19 cellular contexts compared by ENCODE assay signal in the genomic region with DNA sequence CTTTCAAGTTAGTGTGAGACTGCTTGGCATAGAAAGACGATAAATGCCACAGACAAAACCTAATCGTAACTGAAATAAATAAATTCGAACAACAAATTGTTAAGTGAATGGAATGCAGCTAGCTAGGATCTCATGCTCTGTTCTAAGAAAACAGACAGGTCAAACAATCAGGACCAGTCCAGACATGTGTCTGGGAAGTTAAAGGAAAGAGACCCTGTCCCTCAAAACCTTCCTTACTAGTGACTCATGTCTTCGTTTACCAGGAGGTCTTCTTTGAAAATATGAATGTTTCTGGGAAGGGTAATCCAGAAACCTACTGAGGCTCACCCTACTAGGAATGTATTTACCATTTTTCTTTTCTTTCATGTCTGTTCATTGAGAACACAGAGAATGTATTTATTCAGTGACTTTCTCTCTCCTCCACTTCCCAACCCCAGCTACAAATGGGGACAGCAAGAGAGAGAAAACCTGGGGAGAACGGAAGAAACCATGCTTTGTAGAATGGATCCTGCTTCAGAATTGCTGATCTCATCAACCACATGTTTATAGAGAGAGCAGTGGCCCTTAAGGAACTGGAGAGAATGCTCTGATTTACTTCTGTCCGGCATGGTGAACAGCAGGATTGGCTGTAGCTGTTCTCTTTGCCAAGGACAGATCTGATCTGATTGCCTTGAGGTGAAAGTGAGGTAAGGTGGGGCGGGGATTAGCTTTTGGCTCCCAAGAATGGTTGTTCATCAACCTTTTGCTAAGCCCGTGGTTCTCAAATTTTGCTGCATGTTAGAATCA. TPM values are rescaled to one million over a fixed set of nuclear protein-coding genes. Genes with fewer than 3 reads are reported as not detected.
DNase-seq lines count a peak whose midpoint lies in the region; ATAC-seq, FAIRE-seq and TF ChIP-seq lines count a peak whose summit lies in the region.
"Had no signal": no experiment of that assay in that cellular context is flagged by ENCODE, and none has a peak within 500 bp of the region (broad histone marks: within the 10 kb centered on the region; RNA-seq: fewer than 3 reads in every experiment).

No MANE protein-coding gene starts in this region.

- WGBS in IMR-90 (ENCODE audit: extremely low coverage in 2 of 2, insufficient read length in 1 of 2), 2 experiments = 83% methylated on average over 4 of the region's 8 CpGs; no CpG with 5 or more reads in 1 of the 2 experiments
- 69% methylated on average over 8 of the region's 8 CpGs for WGBS in HepG2 (ENCODE audit: low lambda C conversion rate)
- 45% methylated on average over 8 of the region's 8 CpGs for WGBS in smooth muscle cell (ENCODE audit: low lambda C conversion rate)

- no peak for TF ChIP-seq CTCF in IMR-90 (conservative IDR thresholded peaks at IDR 0.05; ENCODE audit: low read depth, low read length)
- no peak for TF ChIP-seq CTCF in choroid plexus epithelial cell (conservative IDR thresholded peaks at IDR 0.05; ENCODE audit: low read depth, low read length)
- no peak for TF ChIP-seq CTCF in HepG2 (CRISPR knock-in tag; IDR thresholded peaks at IDR 0.05)
- TF ChIP-seq CTCF in smooth muscle cell (IDR thresholded peaks at IDR 0.05; ENCODE audit: borderline replicate concordance, insufficient read depth, poor library complexity, severe bottlenecking) = no peak
- TF ChIP-seq CTCF in GM10266 (IDR thresholded peaks at IDR 0.05; ENCODE audit: control insufficient read depth, insufficient read depth, low read depth, missing control alignments) = no peak

- POLR2A ChIA-PET in IMR-90 (lab: Charles Lee; ENCODE audit: unreplicated experiment) = no interaction called here
- POLR2A ChIA-PET in HepG2 (lab: Yijun Ruan, JAX) = interaction anchor here (0.8 to 1.3 kb wide), 4 partner anchors 13 to 86 kb away, joined by 3 to 4 read pairs (median 3); partner anchors contain the start of gene ARL4D

- no TSS peak for BruUV-seq in IMR-90 (replicated peaks; lab: Mats Ljungman, UMichigan)
- no TSS peak for BruUV-seq in HepG2 (replicated peaks; lab: Mats Ljungman, UMichigan)

- H4K91ac ChIP-seq in IMR-90 (ENCODE audit: insufficient read depth, low read depth, low read length) = peak overlapping the region; percentile 34; the same call in 1 of the 2 replicates

- 0 out of 2 replicates have a peak overlapping the region, but pooled peaks have one; percentile 1 for H3K56ac ChIP-seq in IMR-90 (ENCODE audit: extremely low read depth, insufficient read depth, low read length)

- TF ChIP-seq RAD21 in IMR-90 (IDR thresholded peaks at IDR 0.05; ENCODE audit: low read length) (no peak), HepG2 (CRISPR knock-in tag; IDR thresholded peaks at IDR 0.05) (no peak)

- peak overlapping the region in 1 of 2 experiments; percentile 37; a peak in 1 of 4 replicates for H4K8ac ChIP-seq in IMR-90 (ENCODE audit: low read depth in 2 of 2, low read length in 2 of 2)

- H3K23ac ChIP-seq in IMR-90 (ENCODE audit: low read depth, low read length) = peak overlapping the region; percentile 56; the same call in 1 of the 2 replicates

- no peak for TF ChIP-seq POLR2A in IMR-90 (IDR thresholded peaks at IDR 0.05; ENCODE audit: low read depth, low read length)
- no peak for TF ChIP-seq POLR2A in HepG2 (IDR thresholded peaks at IDR 0.05; ENCODE audit: insufficient read depth in 1 of 2, low read depth in 2 of 2, low read length in 2 of 2)

- H3K9ac ChIP-seq in IMR-90 (ENCODE audit: low read depth, low read length) = no peak overlapping the region
- H3K9ac ChIP-seq in HepG2 (ENCODE audit: insufficient read depth, low read depth, low read length) = no peak overlapping the region
- H3K9ac ChIP-seq in smooth muscle cell (ENCODE audit: low read depth) = peak overlapping the region; percentile 53
- H3K9ac ChIP-seq: BLaER1 had no signal

- H3K4me3 ChIP-seq in IMR-90 (ENCODE audit: insufficient read depth, low read depth, low read length) = no peak overlapping the region
- no peak overlapping the region for H3K4me3 ChIP-seq in choroid plexus epithelial cell (ENCODE audit: low read depth, low read length)
- H3K4me3 ChIP-seq in HepG2 (replicated peaks in 1 of 3; ENCODE audit: insufficient read depth in 1 of 3, low read depth in 2 of 3, low read length in 3 of 3) = no peak overlapping the region
- H3K4me3 ChIP-seq in smooth muscle cell = no peak overlapping the region
- H3K4me3 ChIP-seq: BLaER1, coronary artery, esophagus muscularis mucosa had no signal

- dilution Hi-C loops in IMR-90 (cut with HindIII; ENCODE audit: low sequenced_read_pairs, unreplicated experiment) = no loop called here

- H2BK5ac ChIP-seq in IMR-90 (ENCODE audit: low read depth, low read length, poor library complexity, severe bottlenecking) = peak overlapping the region; percentile 71

- peak; percentile 82 for ATAC-seq in IMR-90 (ENCODE audit: low read depth)
- no peak for ATAC-seq in HepG2
- no peak for ATAC-seq in GM21576 (IDR thresholded peaks at IDR 0.05; ENCODE audit: unreplicated experiment)
- ATAC-seq in left ventricle myocardium superior = no peak
- no peak for ATAC-seq in HG02642 (IDR thresholded peaks at IDR 0.05; ENCODE audit: poor library complexity, unreplicated experiment)
- ATAC-seq: T-cell had no signal

- peak; percentile 49 for DNase-seq in IMR-90
- DNase-seq in choroid plexus epithelial cell (ENCODE audit: low read depth) = peak; percentile 59
- DNase-seq in HepG2 (ENCODE audit: low spot score) = no peak
- DNase-seq in smooth muscle cell (lab: John Stamatoyannopoulos, UW; ENCODE audit: unreplicated experiment) = no peak
- DNase-seq in left ventricle myocardium superior = no peak
- no peak for DNase-seq in GM10266 (ENCODE audit: extremely low spot score)
- DNase-seq: activated CD4-positive, CD25-positive, alpha-beta regulatory T cell treated with anti-CD3 and anti-CD28 coated beads, Interleukin-2, amount 50 U/mL, for 72 hours; activated CD8-positive, alpha-beta memory T cell treated with anti-CD3 and anti-CD28 coated beads, Interleukin-2, amount 50 U/mL, for 48 hours; KG1; midbrain; NCI-H1694; NCI-H526; T-cell had no signal

- peak; percentile 77 for FAIRE-seq in HepG2 (lab: Jason Lieb, UNC)
- FAIRE-seq: RCC 7860 had no signal

- H3K79me1 ChIP-seq in IMR-90 (ENCODE audit: low read depth in 1 of 2, low read length in 2 of 2) = no peaks in the 10 kb centered on the region

- H3K9me1 ChIP-seq in IMR-90 (ENCODE audit: insufficient read depth, low read length) = peaks cover 9% of the 10 kb centered on the region; the same call in 1 of the 2 replicates

- peak overlapping the region; percentile 15; the same call in 1 of the 2 replicates for H3K27ac ChIP-seq in IMR-90 (ENCODE audit: insufficient read depth, low read length)
- peak overlapping the region; percentile 2 for H3K27ac ChIP-seq in HepG2 (ENCODE audit: extremely low read length, insufficient read depth, low read length)
- peak overlapping the region; percentile 88 for H3K27ac ChIP-seq in smooth muscle cell (ENCODE audit: low read depth)
- H3K27ac ChIP-seq: BLaER1, coronary artery, esophagus muscularis mucosa had no signal

- H3K14ac ChIP-seq in IMR-90 (replicated peaks; ENCODE audit: low read depth, low read length) = peak overlapping the region; percentile 63

- H3K36me3 ChIP-seq in IMR-90 (ENCODE audit: control insufficient read depth, insufficient read depth, low read length) (no peaks in the 10 kb centered on the region), HepG2 (replicated peaks in 1 of 2; ENCODE audit: control insufficient read depth in 1 of 2, insufficient read depth in 2 of 2, low read length in 2 of 2) (no peaks in the 10 kb centered on the region), smooth muscle cell (ENCODE audit: low read depth) (no peaks in the 10 kb centered on the region)
- H3K36me3 ChIP-seq: BLaER1, esophagus muscularis mucosa had no signal

- intact Hi-C loops in IMR-90 (cut with micrococcal nuclease) = no loop called here
- intact Hi-C loops in HepG2 (cut with micrococcal nuclease; ENCODE audit: unreplicated experiment) = no loop called here
- intact Hi-C loops in left ventricle myocardium superior (cut with micrococcal nuclease) = no loop called here

- H3K27me3 ChIP-seq in IMR-90 (ENCODE audit: control insufficient read depth, insufficient read depth, low read length) (no peaks in the 10 kb centered on the region; the same call in 1 of the 2 replicates), HepG2 (ENCODE audit: control insufficient read depth in 1 of 2, insufficient read depth in 2 of 2, low read length in 2 of 2) (no peaks in the 10 kb centered on the region), smooth muscle cell (ENCODE audit: low read depth) (no peaks in the 10 kb centered on the region)
- H3K27me3 ChIP-seq: BLaER1, esophagus muscularis mucosa had no signal

- H2BK20ac ChIP-seq in IMR-90 (ENCODE audit: low read depth, low read length) = peak overlapping the region; percentile 83

- 0 out of 2 replicates have a peak overlapping the region, but pooled peaks have one; percentile 40 for H4K5ac ChIP-seq in IMR-90 (ENCODE audit: low read depth, low read length)

- H2AFZ ChIP-seq in IMR-90 (replicated peaks; ENCODE audit: low read length, poor library complexity) (peak overlapping the region; percentile 73), HepG2 (ENCODE audit: low read length) (peak overlapping the region; percentile 88), smooth muscle cell (ENCODE audit: low read depth) (peak overlapping the region; percentile 75)

- CTCF ChIA-PET in IMR-90 (lab: Yijun Ruan, JAX) = no interaction called here
- CTCF ChIA-PET in HepG2 (lab: Yijun Ruan, JAX; ENCODE audit: low intra/inter-chr PET ratio, low total read pairs) = no interaction called here

- in situ Hi-C loops in IMR-90 (cut with MboI; ENCODE audit: low sequenced_read_pairs) (no loop called here), HepG2 (cut with HindIII; ENCODE audit: extremely low pct_ligation_motif_present, low pct_unique_long_range_greater_than_20kb) (no loop called here)

- H3K9me3 ChIP-seq in IMR-90 (ENCODE audit: control insufficient read depth, insufficient read depth, low read length) (no peaks in the 10 kb centered on the region), HepG2 (ENCODE audit: low read length) (no peaks in the 10 kb centered on the region), smooth muscle cell (replicated peaks; ENCODE audit: low read depth) (no peaks in the 10 kb centered on the region)
- H3K9me3 ChIP-seq: BLaER1, esophagus muscularis mucosa had no signal

- H3K4me1 ChIP-seq in IMR-90 (ENCODE audit: control insufficient read depth, insufficient read depth, low read length) = peaks cover 5% of the 10 kb centered on the region
- peaks cover 45% of the 10 kb centered on the region for H3K4me1 ChIP-seq in HepG2 (ENCODE audit: insufficient read depth, low read length)
- H3K4me1 ChIP-seq in smooth muscle cell (ENCODE audit: low read depth) = peaks cover 11% of the 10 kb centered on the region
- H3K4me1 ChIP-seq: BLaER1, esophagus muscularis mucosa had no signal

- peak overlapping the region; percentile 26 for H3K4ac ChIP-seq in IMR-90 (ENCODE audit: low read depth, low read length)

- peak overlapping the region; percentile 76 for H2AK9ac ChIP-seq in IMR-90 (replicated peaks; ENCODE audit: low read depth, low read length, poor library complexity)

- H3K79me2 ChIP-seq in HepG2 (ENCODE audit: insufficient read depth, low read length) = no peaks in the 10 kb centered on the region
- H3K79me2 ChIP-seq in smooth muscle cell (ENCODE audit: low read depth) = no peaks in the 10 kb centered on the region

- no peak overlapping the region for H2AK5ac ChIP-seq in IMR-90 (ENCODE audit: low read depth, low read length)

- peak overlapping the region; percentile 65 for H3K18ac ChIP-seq in IMR-90 (ENCODE audit: low read depth, low read length)

- H4K20me1 ChIP-seq in IMR-90 (ENCODE audit: insufficient read depth, low read length) = no peaks in the 10 kb centered on the region
- H4K20me1 ChIP-seq in HepG2 (ENCODE audit: insufficient read depth, low read length) = no peaks in the 10 kb centered on the region
- H4K20me1 ChIP-seq in smooth muscle cell (ENCODE audit: low read depth) = no peaks in the 10 kb centered on the region
- H4K20me1 ChIP-seq: BLaER1 had no signal

- peaks cover 7% of the 10 kb centered on the region for H3F3A ChIP-seq in smooth muscle cell (ENCODE audit: low read depth)

- H3K4me2 ChIP-seq in IMR-90 (ENCODE audit: low read depth, low read length) = peak overlapping the region; percentile 28; the same call in 1 of the 2 replicates
- H3K4me2 ChIP-seq in HepG2 (ENCODE audit: low read depth, low read length) = peak overlapping the region; percentile 41
- peak overlapping the region; percentile 65 for H3K4me2 ChIP-seq in smooth muscle cell
- H3K4me2 ChIP-seq: BLaER1 had no signal

- TF ChIP-seq EP300 in HepG2 (IDR thresholded peaks at IDR 0.05; ENCODE audit: low read depth in 2 of 2, low read length in 2 of 2) (no peak), HepG2 (CRISPR knock-in tag; IDR thresholded peaks at IDR 0.05; ENCODE audit: borderline replicate concordance) (no peak)

- peak overlapping the region; percentile 79 for H2BK120ac ChIP-seq in IMR-90 (ENCODE audit: low read depth, low read length)

- H2BK15ac ChIP-seq in IMR-90 (ENCODE audit: low read depth, low read length) = peak overlapping the region; percentile 18; the same call in 1 of the 3 replicates

RNA-seq across cellular contexts. Expression of gene DHX8, which starts 39.4 kb away (rescaled TPM):
- total RNA-seq in IMR-90 (2012; rRNA removed) (50.0 TPM in 2 replicates), HepG2 (2016; rRNA removed; fragmentation: Illumina TruSeq; extraction: Trizol) (48.9 and 66.9 TPM in 2 replicates), smooth muscle cell (24.4 and 36.9 TPM in 2 replicates), left ventricle myocardium superior (29.7 TPM)
- polyA plus RNA-seq in IMR-90 (2012; rRNA removed) (21.8 and 22.6 TPM in 2 replicates), HepG2 (2011; rRNA removed) (23.6 and 24.8 TPM in 2 replicates), smooth muscle cell (24.4 and 27.5 TPM in 2 replicates)
- polyA plus RNA-seq in IMR-90 (2012; cell fraction: cytosol; rRNA removed) = 8.8 and 12.4 TPM in 2 replicates
- polyA plus RNA-seq in IMR-90 (2012; cell fraction: nucleus; rRNA removed; ENCODE audit: low replicate concordance) = 14.1 and 32.4 TPM in 2 replicates
- total RNA-seq in HepG2 (2016; cell fraction: cytosol; rRNA removed; fragmentation: Illumina TruSeq; extraction: Trizol; ENCODE audit: low read depth) = 7.3 and 7.5 TPM in 2 replicates
- total RNA-seq in HepG2 (2016; cell fraction: insoluble cytoplasmic fraction; rRNA removed; fragmentation: Illumina TruSeq; extraction: Trizol) = 48.9 and 59.5 TPM in 2 replicates
- 13.7 and 14.3 TPM in 2 replicates for total RNA-seq in HepG2 (2016; cell fraction: membrane; rRNA removed; fragmentation: Illumina TruSeq; extraction: Trizol)
- 36.4 and 38.7 TPM in 2 replicates for total RNA-seq in HepG2 (2016; cell fraction: nucleus; rRNA removed; fragmentation: Illumina TruSeq; extraction: Trizol)
- polyA plus RNA-seq in HepG2 (2011; cell fraction: cytosol; rRNA removed) = 19.6 and 23.9 TPM in 2 replicates
- 28.8 and 31.8 TPM in 2 replicates for polyA plus RNA-seq in HepG2 (2011; cell fraction: nucleus; rRNA removed)
- polyA plus RNA-seq in HepG2 (2012) = 24.9 and 33.1 TPM in 2 replicates
- polyA plus RNA-seq in HepG2 (2016; cell fraction: cytosol; fragmentation: Illumina TruSeq; extraction: Trizol; ENCODE audit: low read depth) = 1.9 and 2.2 TPM in 2 replicates
- 37.7 and 41.9 TPM in 2 replicates for polyA plus RNA-seq in HepG2 (2016; cell fraction: insoluble cytoplasmic fraction; fragmentation: Illumina TruSeq; extraction: Trizol; ENCODE audit: low read depth)
- polyA plus RNA-seq in HepG2 (2016; cell fraction: membrane; fragmentation: Illumina TruSeq; extraction: Trizol; ENCODE audit: low read depth) = 4.4 and 5.7 TPM in 2 replicates
- polyA plus RNA-seq in HepG2 (2016; cell fraction: nucleus; fragmentation: Illumina TruSeq; extraction: Trizol; ENCODE audit: insufficient read depth, low read depth) = 36.7 and 42.2 TPM in 2 replicates
- 67.3 and 93.6 TPM in 2 replicates for polyA minus RNA-seq in HepG2 (2011; rRNA and poly(A)+ RNA removed; ENCODE audit: low replicate concordance)
- polyA minus RNA-seq in HepG2 (2011; cell fraction: cytosol; rRNA and poly(A)+ RNA removed) = 36.8 and 37.9 TPM in 2 replicates
- 37.6 and 44.9 TPM in 2 replicates for polyA minus RNA-seq in HepG2 (2011; cell fraction: nucleus; rRNA and poly(A)+ RNA removed)

RNA-seq across cellular contexts. Expression of gene ARL4D, which starts 45.6 kb away (rescaled TPM):
- 12.5 and 12.8 TPM in 2 replicates for total RNA-seq in IMR-90 (2012; rRNA removed)
- polyA plus RNA-seq in IMR-90 (2012; rRNA removed) = 25.5 and 30.7 TPM in 2 replicates
- 25.6 and 28.6 TPM in 2 replicates for polyA plus RNA-seq in IMR-90 (2012; cell fraction: cytosol; rRNA removed)
- 8.6 and 16.0 TPM in 2 replicates for polyA plus RNA-seq in IMR-90 (2012; cell fraction: nucleus; rRNA removed; ENCODE audit: low replicate concordance)
- total RNA-seq in HepG2 (2016; rRNA removed; fragmentation: Illumina TruSeq; extraction: Trizol) = 9.0 and 9.5 TPM in 2 replicates
- total RNA-seq in HepG2 (2016; cell fraction: cytosol; rRNA removed; fragmentation: Illumina TruSeq; extraction: Trizol; ENCODE audit: low read depth) = 4.8 and 5.0 TPM in 2 replicates
- total RNA-seq in HepG2 (2016; cell fraction: insoluble cytoplasmic fraction; rRNA removed; fragmentation: Illumina TruSeq; extraction: Trizol) = 8.2 and 10.0 TPM in 2 replicates
- total RNA-seq in HepG2 (2016; cell fraction: membrane; rRNA removed; fragmentation: Illumina TruSeq; extraction: Trizol) = 6.9 and 7.7 TPM in 2 replicates
- total RNA-seq in HepG2 (2016; cell fraction: nucleus; rRNA removed; fragmentation: Illumina TruSeq; extraction: Trizol) = 5.3 and 7.3 TPM in 2 replicates
- 25.9 and 40.6 TPM in 2 replicates for polyA plus RNA-seq in HepG2 (2011; rRNA removed)
- 42.8 and 43.2 TPM in 2 replicates for polyA plus RNA-seq in HepG2 (2011; cell fraction: cytosol; rRNA removed)
- 20.5 and 34.1 TPM in 2 replicates for polyA plus RNA-seq in HepG2 (2011; cell fraction: nucleus; rRNA removed)
- polyA plus RNA-seq in HepG2 (2012) = 31.5 and 47.6 TPM in 2 replicates
- 2.0 and 2.2 TPM in 2 replicates for polyA plus RNA-seq in HepG2 (2016; cell fraction: cytosol; fragmentation: Illumina TruSeq; extraction: Trizol; ENCODE audit: low read depth)
- polyA plus RNA-seq in HepG2 (2016; cell fraction: insoluble cytoplasmic fraction; fragmentation: Illumina TruSeq; extraction: Trizol; ENCODE audit: low read depth) = 11.6 and 13.8 TPM in 2 replicates
- polyA plus RNA-seq in HepG2 (2016; cell fraction: membrane; fragmentation: Illumina TruSeq; extraction: Trizol; ENCODE audit: low read depth) = 3.2 TPM in 2 replicates
- 12.2 and 15.4 TPM in 2 replicates for polyA plus RNA-seq in HepG2 (2016; cell fraction: nucleus; fragmentation: Illumina TruSeq; extraction: Trizol; ENCODE audit: insufficient read depth, low read depth)
- polyA minus RNA-seq in HepG2 (2011; rRNA and poly(A)+ RNA removed; ENCODE audit: low replicate concordance) = 18.8 and 37.1 TPM in 2 replicates
- polyA minus RNA-seq in HepG2 (2011; cell fraction: cytosol; rRNA and poly(A)+ RNA removed) = 15.0 and 19.8 TPM in 2 replicates
- 8.9 and 13.3 TPM in 2 replicates for polyA minus RNA-seq in HepG2 (2011; cell fraction: nucleus; rRNA and poly(A)+ RNA removed)
- total RNA-seq in smooth muscle cell = 9.9 and 10.3 TPM in 2 replicates
- 25.9 and 27.6 TPM in 2 replicates for polyA plus RNA-seq in smooth muscle cell
- total RNA-seq in left ventricle myocardium superior = 6.7 TPM

Comparison
In these comparisons a context has a peak if more than half of its experiments do, and no peak if none do; other contexts are left out.
1. DNase-seq: peak in IMR-90 (single experiment) and choroid plexus epithelial cell (single experiment); none in HepG2 (single experiment), smooth muscle cell (single experiment), left ventricle myocardium superior (single experiment) and GM10266 (single experiment).
2. H3K27ac ChIP-seq: peak in every context shown above with its lines; median percentile 88 in smooth muscle cell; 15 in IMR-90; 2 in HepG2.
3. Peak in every context shown above with its lines, with median percentiles within 50 percentile points of each other: H2AFZ ChIP-seq and H3K4me2 ChIP-seq.